Comparison of ENCODE assay signal across 9 cellular contexts in the genomic region with DNA sequence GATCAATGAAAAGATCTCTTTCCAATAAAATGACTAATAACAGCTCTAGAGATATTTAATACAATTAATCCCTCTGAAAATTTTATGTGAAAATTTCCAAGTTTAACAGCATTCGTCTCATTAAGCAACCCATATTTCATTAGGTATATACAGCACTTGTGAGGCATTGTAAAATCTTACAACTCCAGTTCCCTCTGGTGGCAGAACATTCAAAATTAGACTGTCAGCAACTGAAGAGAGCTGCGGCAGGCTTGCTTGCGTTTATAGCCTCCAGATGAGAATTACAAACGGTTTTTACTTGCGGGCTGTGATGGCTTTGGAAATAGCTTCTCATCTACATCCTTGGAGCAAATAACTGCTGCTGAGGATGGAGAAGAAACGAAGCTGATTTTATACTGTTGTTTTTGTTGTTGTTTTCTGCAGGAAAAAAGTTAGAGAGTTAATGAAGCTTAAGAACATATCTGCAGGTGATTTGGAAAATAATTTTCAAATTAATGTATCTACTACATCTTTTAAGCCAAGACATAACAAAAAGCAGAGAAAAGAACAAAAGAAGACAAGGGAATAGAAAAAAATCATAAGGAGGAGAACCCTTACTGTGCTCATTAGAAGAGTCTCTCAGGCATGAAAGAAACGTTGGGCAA.
A peak's percentile ranks its signal among the peaks of the same experiment; 100 is the strongest.
DNase-seq lines count a peak whose midpoint lies in the region; ATAC-seq and TF ChIP-seq lines count a peak whose summit lies in the region.
"Had no signal": no experiment of that assay in that cellular context is flagged by ENCODE, and none has a peak within 500 bp of the region (broad histone marks: within the 10 kb centered on the region; RNA-seq: fewer than 3 reads in every experiment).

No MANE protein-coding gene starts in this region.

- no peaks in the 10 kb centered on the region for H3K4me1 Mint-ChIP-seq in activated T-helper 1 cell treated with anti-CD3 and anti-CD28 coated beads, Interleukin-12 subunit alpha, Interleukin-12 subunit beta, Interleukin-2, Interleukin-4 antibody, amounts not matched to agents 30 ng/mL and 10 ng/mL and 1 ng/mL, durations not matched to agents 14 hours and 24 hours and 36 hours (ENCODE audit: low read depth)

- no peaks in the 10 kb centered on the region for H3K36me3 ChIP-seq in effector memory CD4-positive, alpha-beta T cell (ENCODE audit: control insufficient read depth, insufficient read depth, low read length)

- H3K4me3 Mint-ChIP-seq in activated T-helper 1 cell treated with anti-CD3 and anti-CD28 coated beads, Interleukin-12 subunit alpha, Interleukin-12 subunit beta, Interleukin-2, Interleukin-4 antibody, amounts not matched to agents 30 ng/mL and 10 ng/mL and 1 ng/mL, durations not matched to agents 14 hours and 24 hours and 36 hours: no peak overlapping the region

- no peaks in the 10 kb centered on the region for H3K9me3 Mint-ChIP-seq in activated T-helper 1 cell treated with anti-CD3 and anti-CD28 coated beads, Interleukin-12 subunit alpha, Interleukin-12 subunit beta, Interleukin-2, Interleukin-4 antibody, amounts not matched to agents 30 ng/mL and 10 ng/mL and 1 ng/mL, durations not matched to agents 14 hours and 24 hours and 36 hours

- peak; percentile 57 for TF ChIP-seq CTCF in foreskin fibroblast (IDR thresholded peaks at IDR 0.05; ENCODE audit: low read depth, low read length)

- peak overlapping the region in 1 of 2 donors; percentile 29 for H3K4me3 ChIP-seq in foreskin fibroblast (ENCODE audit: low read depth in 1 of 2, low read length in 2 of 2)
- no peak overlapping the region for H3K4me3 ChIP-seq in effector memory CD4-positive, alpha-beta T cell (ENCODE audit: insufficient read depth, low read depth, low read length, poor library complexity, severe bottlenecking)

- intact Hi-C loops in sciatic nerve (cut with DNase I): loop anchor here (10.0 kb wide), 1 partner anchor 397 kb away; no protein-coding TSS in a partner anchor
- intact Hi-C loops in activated T-helper 1 cell treated with anti-CD3 and anti-CD28 coated beads, Interleukin-12 subunit alpha, Interleukin-12 subunit beta, Interleukin-2, Interleukin-4 antibody, amounts not matched to agents 30 ng/mL and 10 ng/mL and 1 ng/mL, durations not matched to agents 14 hours and 24 hours and 36 hours (cut with micrococcal nuclease): no loop called here

- no peaks in the 10 kb centered on the region for H3K9me3 ChIP-seq in effector memory CD4-positive, alpha-beta T cell (ENCODE audit: control insufficient read depth, low read length)

- ATAC-seq in sciatic nerve: peak; percentile 73
- no peak for ATAC-seq in HG02763 (IDR thresholded peaks at IDR 0.05; ENCODE audit: unreplicated experiment)
- ATAC-seq in GM18907 (IDR thresholded peaks at IDR 0.05; ENCODE audit: unreplicated experiment): no peak

- no peaks in the 10 kb centered on the region for H3K27me3 ChIP-seq in effector memory CD4-positive, alpha-beta T cell (replicated peaks; ENCODE audit: control insufficient read depth, insufficient read depth, low read length, poor library complexity, severe bottlenecking)

- POLR2A ChIA-PET in HEK293T (lab: Yijun Ruan, JAX): no interaction called here

- H3K36me3 Mint-ChIP-seq in activated T-helper 1 cell treated with anti-CD3 and anti-CD28 coated beads, Interleukin-12 subunit alpha, Interleukin-12 subunit beta, Interleukin-2, Interleukin-4 antibody, amounts not matched to agents 30 ng/mL and 10 ng/mL and 1 ng/mL, durations not matched to agents 14 hours and 24 hours and 36 hours (ENCODE audit: low read depth): no peaks in the 10 kb centered on the region

- no peaks in the 10 kb centered on the region for H3K4me1 ChIP-seq in effector memory CD4-positive, alpha-beta T cell (ENCODE audit: control insufficient read depth, insufficient read depth, low read length, poor library complexity, severe bottlenecking)

- no peak overlapping the region for H3K27ac ChIP-seq in effector memory CD4-positive, alpha-beta T cell (ENCODE audit: insufficient read depth, low read length, poor library complexity, severe bottlenecking)
- H3K27ac ChIP-seq: KMS-11 had no signal

- DNase-seq in HEK293T (ENCODE audit: extremely low spot score): peak; percentile 29
- DNase-seq in RPMI8226: peak; percentile 38
- peak; percentile 82 to 90 for DNase-seq in foreskin fibroblast
- DNase-seq in sciatic nerve (ENCODE audit: low spot score): no peak
- DNase-seq in effector memory CD4-positive, alpha-beta T cell: no peak
- DNase-seq in activated T-helper 1 cell treated with anti-CD3 and anti-CD28 coated beads, Interleukin-12 subunit alpha, Interleukin-12 subunit beta, Interleukin-2, Interleukin-4 antibody, amounts not matched to agents 30 ng/mL and 10 ng/mL and 1 ng/mL, durations not matched to agents 14 hours and 24 hours and 36 hours (ENCODE audit: low spot score): no peak

- H3K27ac Mint-ChIP-seq in activated T-helper 1 cell treated with anti-CD3 and anti-CD28 coated beads, Interleukin-12 subunit alpha, Interleukin-12 subunit beta, Interleukin-2, Interleukin-4 antibody, amounts not matched to agents 30 ng/mL and 10 ng/mL and 1 ng/mL, durations not matched to agents 14 hours and 24 hours and 36 hours: no peak overlapping the region

- CTCF ChIA-PET in HEK293T (lab: Yijun Ruan, JAX): interaction anchor here (0.6 to 1.1 kb wide), 2 partner anchors 16 to 1662 kb away, joined by 3 to 4 read pairs; no protein-coding TSS in a partner anchor

- no peaks in the 10 kb centered on the region for H3K27me3 Mint-ChIP-seq in activated T-helper 1 cell treated with anti-CD3 and anti-CD28 coated beads, Interleukin-12 subunit alpha, Interleukin-12 subunit beta, Interleukin-2, Interleukin-4 antibody, amounts not matched to agents 30 ng/mL and 10 ng/mL and 1 ng/mL, durations not matched to agents 14 hours and 24 hours and 36 hours (ENCODE audit: insufficient read depth)

TF ChIP-seq in HEK293T, 16 proteins besides CTCF, POLR2A, EP300 and RAD21:
- no peak for TF ChIP-seq HDGF (IDR thresholded peaks at IDR 0.05; ENCODE audit: borderline replicate concordance)
- no peak for TF ChIP-seq FOXM1 (IDR thresholded peaks at IDR 0.05; ENCODE audit: borderline replicate concordance)
- TF ChIP-seq BHLHE40 (IDR thresholded peaks at IDR 0.05; ENCODE audit: borderline replicate concordance): no peak
- no peak for TF ChIP-seq TARDBP (IDR thresholded peaks at IDR 0.05)
- TF ChIP-seq, protein P1, sequence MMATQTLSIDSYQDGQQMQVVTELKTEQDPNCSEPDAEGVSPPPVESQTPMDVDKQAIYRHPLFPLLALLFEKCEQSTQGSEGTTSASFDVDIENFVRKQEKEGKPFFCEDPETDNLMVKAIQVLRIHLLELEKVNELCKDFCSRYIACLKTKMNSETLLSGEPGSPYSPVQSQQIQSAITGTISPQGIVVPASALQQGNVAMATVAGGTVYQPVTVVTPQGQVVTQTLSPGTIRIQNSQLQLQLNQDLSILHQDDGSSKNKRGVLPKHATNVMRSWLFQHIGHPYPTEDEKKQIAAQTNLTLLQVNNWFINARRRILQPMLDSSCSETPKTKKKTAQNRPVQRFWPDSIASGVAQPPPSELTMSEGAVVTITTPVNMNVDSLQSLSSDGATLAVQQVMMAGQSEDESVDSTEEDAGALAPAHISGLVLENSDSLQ (IDR thresholded peaks at IDR 0.05): no peak
- TF ChIP-seq ZNF384 (IDR thresholded peaks at IDR 0.05): no peak
- TF ChIP-seq ARNT (IDR thresholded peaks at IDR 0.05): no peak
- no peak for TF ChIP-seq ELF4 (IDR thresholded peaks at IDR 0.05)
- TF ChIP-seq FOXK2 (IDR thresholded peaks at IDR 0.05): no peak
- TF ChIP-seq NFRKB (IDR thresholded peaks at IDR 0.05): no peak
- TF ChIP-seq L3MBTL2 (conservative IDR thresholded peaks at IDR 0.05): no peak

Comparison
In these comparisons a context has a peak if more than half of its experiments do, and no peak if none do; other contexts are left out.
1. DNase-seq: peak in HEK293T (single experiment), RPMI8226 (single experiment) and foreskin fibroblast (2 of 2); none in sciatic nerve (single experiment), effector memory CD4-positive, alpha-beta T cell (0 of 3) and activated T-helper 1 cell treated with anti-CD3 and anti-CD28 coated beads, Interleukin-12 subunit alpha, Interleukin-12 subunit beta, Interleukin-2, Interleukin-4 antibody, amounts not matched to agents 30 ng/mL and 10 ng/mL and 1 ng/mL, durations not matched to agents 14 hours and 24 hours and 36 hours (single experiment).